ENCODE assay signal across 1 cellular context in the genomic region with DNA sequence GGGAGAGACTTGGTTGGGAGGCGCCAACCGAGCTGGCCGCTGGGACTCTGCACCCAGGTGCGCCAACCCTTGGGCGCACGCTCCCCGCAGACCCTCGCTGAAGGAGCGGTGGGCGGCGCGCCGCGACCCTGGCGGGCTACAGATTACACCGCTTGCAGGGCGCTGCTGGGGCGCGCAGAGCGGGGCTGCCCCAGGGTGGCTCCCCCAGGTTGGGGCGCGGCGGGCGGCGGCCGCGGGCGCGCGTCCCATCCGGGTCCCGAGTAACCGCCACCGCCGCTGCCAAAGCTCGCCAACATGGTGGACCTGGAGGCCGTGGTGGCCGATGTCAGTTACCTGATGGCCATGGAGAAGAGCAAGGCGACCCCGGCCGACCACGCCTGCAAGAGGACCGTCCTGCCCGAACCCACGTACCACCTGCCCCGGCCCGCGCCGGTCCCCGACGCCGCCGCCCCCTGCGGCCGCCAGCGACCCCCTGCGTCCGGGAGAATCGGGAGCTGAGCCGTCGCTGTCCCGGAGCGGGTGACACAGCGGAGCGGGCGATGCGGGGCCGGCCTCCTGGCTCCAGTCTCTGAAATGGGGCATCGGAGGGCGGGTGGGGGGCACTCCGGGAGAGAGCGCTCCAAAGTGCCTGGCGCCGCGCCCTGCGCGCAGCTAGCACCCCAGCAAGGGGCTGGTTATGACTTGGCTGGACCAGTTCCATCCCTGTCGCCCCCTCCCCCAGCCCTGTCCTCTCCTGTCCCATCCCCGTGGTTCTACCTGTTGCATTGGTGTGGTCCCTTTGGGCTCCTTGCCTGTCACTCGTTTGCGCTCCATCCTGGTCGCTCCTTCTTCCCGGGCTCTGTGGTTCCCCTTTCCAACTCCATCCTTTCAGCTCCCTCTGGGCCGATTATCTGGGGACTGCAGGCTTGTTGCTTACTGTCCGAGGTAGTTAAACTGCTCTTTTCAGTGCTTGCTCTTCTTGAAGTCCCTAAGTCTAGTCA.
TF ChIP-seq lines count a peak whose summit lies in the region.

No MANE protein-coding gene starts in this region.

TF ChIP-seq in GM23338, 12 proteins besides CTCF, POLR2A, EP300 and RAD21 (continued from another document):
- TF ChIP-seq, protein P1, sequence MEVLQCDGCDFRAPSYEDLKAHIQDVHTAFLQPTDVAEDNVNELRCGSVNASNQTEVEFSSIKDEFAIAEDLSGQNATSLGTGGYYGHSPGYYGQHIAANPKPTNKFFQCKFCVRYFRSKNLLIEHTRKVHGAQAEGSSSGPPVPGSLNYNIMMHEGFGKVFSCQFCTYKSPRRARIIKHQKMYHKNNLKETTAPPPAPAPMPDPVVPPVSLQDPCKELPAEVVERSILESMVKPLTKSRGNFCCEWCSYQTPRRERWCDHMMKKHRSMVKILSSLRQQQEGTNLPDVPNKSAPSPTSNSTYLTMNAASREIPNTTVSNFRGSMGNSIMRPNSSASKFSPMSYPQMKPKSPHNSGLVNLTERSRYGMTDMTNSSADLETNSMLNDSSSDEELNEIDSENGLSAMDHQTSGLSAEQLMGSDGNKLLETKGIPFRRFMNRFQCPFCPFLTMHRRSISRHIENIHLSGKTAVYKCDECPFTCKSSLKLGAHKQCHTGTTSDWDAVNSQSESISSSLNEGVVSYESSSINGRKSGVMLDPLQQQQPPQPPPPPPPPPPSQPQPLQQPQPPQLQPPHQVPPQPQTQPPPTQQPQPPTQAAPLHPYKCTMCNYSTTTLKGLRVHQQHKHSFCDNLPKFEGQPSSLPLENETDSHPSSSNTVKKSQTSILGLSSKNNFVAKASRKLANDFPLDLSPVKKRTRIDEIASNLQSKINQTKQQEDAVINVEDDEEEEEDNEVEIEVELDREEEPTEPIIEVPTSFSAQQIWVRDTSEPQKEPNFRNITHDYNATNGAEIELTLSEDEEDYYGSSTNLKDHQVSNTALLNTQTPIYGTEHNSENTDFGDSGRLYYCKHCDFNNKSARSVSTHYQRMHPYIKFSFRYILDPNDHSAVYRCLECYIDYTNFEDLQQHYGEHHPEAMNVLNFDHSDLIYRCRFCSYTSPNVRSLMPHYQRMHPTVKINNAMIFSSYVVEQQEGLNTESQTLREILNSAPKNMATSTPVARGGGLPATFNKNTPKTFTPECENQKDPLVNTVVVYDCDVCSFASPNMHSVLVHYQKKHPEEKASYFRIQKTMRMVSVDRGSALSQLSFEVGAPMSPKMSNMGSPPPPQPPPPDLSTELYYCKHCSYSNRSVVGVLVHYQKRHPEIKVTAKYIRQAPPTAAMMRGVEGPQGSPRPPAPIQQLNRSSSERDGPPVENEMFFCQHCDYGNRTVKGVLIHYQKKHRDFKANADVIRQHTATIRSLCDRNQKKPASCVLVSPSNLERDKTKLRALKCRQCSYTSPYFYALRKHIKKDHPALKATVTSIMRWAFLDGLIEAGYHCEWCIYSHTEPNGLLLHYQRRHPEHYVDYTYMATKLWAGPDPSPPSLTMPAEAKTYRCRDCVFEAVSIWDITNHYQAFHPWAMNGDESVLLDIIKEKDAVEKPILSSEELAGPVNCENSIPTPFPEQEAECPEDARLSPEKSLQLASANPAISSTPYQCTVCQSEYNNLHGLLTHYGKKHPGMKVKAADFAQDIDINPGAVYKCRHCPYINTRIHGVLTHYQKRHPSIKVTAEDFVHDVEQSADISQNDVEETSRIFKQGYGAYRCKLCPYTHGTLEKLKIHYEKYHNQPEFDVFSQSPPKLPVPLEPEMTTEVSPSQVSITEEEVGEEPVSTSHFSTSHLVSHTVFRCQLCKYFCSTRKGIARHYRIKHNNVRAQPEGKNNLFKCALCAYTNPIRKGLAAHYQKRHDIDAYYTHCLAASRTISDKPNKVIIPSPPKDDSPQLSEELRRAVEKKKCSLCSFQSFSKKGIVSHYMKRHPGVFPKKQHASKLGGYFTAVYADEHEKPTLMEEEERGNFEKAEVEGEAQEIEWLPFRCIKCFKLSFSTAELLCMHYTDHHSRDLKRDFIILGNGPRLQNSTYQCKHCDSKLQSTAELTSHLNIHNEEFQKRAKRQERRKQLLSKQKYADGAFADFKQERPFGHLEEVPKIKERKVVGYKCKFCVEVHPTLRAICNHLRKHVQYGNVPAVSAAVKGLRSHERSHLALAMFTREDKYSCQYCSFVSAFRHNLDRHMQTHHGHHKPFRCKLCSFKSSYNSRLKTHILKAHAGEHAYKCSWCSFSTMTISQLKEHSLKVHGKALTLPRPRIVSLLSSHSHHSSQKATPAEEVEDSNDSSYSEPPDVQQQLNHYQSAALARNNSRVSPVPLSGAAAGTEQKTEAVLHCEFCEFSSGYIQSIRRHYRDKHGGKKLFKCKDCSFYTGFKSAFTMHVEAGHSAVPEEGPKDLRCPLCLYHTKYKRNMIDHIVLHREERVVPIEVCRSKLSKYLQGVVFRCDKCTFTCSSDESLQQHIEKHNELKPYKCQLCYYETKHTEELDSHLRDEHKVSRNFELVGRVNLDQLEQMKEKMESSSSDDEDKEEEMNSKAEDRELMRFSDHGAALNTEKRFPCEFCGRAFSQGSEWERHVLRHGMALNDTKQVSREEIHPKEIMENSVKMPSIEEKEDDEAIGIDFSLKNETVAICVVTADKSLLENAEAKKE (CRISPR knock-in tag; IDR thresholded peaks at IDR 0.05) = no peak
- TF ChIP-seq, protein P2, sequence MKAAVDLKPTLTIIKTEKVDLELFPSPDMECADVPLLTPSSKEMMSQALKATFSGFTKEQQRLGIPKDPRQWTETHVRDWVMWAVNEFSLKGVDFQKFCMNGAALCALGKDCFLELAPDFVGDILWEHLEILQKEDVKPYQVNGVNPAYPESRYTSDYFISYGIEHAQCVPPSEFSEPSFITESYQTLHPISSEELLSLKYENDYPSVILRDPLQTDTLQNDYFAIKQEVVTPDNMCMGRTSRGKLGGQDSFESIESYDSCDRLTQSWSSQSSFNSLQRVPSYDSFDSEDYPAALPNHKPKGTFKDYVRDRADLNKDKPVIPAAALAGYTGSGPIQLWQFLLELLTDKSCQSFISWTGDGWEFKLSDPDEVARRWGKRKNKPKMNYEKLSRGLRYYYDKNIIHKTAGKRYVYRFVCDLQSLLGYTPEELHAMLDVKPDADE (IDR thresholded peaks at IDR 0.05) = no peak
- no peak for TF ChIP-seq EZH2phosphoT487 (IDR thresholded peaks at IDR 0.05; ENCODE audit: unreplicated experiment)
- TF ChIP-seq EZH2 (IDR thresholded peaks at IDR 0.05; ENCODE audit: low read depth, unreplicated experiment) = peak; percentile 56
- no peak for TF ChIP-seq STAT1 (IDR thresholded peaks at IDR 0.05; ENCODE audit: unreplicated experiment)
- no peak for TF ChIP-seq ZNF114 (CRISPR knock-in tag; IDR thresholded peaks at IDR 0.05)
- TF ChIP-seq NANOG (IDR thresholded peaks at IDR 0.05; ENCODE audit: borderline replicate concordance) = no peak
- no peak for TF ChIP-seq ZNF331 (CRISPR knock-in tag; IDR thresholded peaks at IDR 0.05; ENCODE audit: low read depth)
- TF ChIP-seq, protein P3, sequence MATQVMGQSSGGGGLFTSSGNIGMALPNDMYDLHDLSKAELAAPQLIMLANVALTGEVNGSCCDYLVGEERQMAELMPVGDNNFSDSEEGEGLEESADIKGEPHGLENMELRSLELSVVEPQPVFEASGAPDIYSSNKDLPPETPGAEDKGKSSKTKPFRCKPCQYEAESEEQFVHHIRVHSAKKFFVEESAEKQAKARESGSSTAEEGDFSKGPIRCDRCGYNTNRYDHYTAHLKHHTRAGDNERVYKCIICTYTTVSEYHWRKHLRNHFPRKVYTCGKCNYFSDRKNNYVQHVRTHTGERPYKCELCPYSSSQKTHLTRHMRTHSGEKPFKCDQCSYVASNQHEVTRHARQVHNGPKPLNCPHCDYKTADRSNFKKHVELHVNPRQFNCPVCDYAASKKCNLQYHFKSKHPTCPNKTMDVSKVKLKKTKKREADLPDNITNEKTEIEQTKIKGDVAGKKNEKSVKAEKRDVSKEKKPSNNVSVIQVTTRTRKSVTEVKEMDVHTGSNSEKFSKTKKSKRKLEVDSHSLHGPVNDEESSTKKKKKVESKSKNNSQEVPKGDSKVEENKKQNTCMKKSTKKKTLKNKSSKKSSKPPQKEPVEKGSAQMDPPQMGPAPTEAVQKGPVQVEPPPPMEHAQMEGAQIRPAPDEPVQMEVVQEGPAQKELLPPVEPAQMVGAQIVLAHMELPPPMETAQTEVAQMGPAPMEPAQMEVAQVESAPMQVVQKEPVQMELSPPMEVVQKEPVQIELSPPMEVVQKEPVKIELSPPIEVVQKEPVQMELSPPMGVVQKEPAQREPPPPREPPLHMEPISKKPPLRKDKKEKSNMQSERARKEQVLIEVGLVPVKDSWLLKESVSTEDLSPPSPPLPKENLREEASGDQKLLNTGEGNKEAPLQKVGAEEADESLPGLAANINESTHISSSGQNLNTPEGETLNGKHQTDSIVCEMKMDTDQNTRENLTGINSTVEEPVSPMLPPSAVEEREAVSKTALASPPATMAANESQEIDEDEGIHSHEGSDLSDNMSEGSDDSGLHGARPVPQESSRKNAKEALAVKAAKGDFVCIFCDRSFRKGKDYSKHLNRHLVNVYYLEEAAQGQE (IDR thresholded peaks at IDR 0.05; ENCODE audit: unreplicated experiment) = peak; percentile 19
TF ChIP-seq in GM23338: peak in this region for 2.
